8 cellular contexts compared by ENCODE assay signal in the genomic region with DNA sequence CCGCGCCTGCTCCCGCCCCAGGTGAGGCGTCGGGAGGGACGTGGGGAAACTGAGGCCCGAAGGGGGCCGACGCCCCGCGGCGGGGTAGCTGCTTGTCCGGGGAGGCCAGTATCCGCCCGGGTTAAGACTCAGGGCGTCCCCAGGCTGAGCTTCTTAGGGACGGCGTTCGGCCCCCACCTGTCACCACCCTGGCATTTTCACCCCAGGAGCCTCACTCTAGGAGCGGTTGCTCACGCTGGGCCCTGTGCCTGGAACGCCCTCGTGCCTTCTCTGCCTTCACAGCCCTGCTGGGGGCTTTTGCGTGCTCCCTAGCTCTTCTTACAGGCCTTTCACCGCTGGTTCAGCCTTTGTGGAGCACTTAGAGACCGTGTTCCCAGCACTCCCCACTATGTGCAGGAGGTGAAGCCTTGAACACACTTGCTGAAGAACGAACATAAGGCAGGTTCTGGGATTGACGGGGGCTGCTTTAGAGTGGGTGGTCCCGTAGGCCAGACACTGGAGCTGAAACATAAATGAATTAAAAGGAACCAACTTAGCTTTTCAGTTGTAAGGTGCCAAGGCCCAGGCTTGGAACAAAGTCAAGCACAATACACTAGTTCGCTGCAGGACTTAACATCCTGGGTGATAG. TPM values are rescaled to one million over a fixed set of nuclear protein-coding genes. Genes with fewer than 3 reads are reported as not detected.
DNase-seq lines count a peak whose midpoint lies in the region; ATAC-seq and TF ChIP-seq lines count a peak whose summit lies in the region.

No MANE protein-coding gene starts in this region.

- peak; percentile 14 for ATAC-seq in GM19467 (IDR thresholded peaks at IDR 0.05; ENCODE audit: unreplicated experiment)

- peaks cover 0 to 2% (median 0%) of the 10 kb centered on the region in 3 donors for H3K9me3 Mint-ChIP-seq in IgD-negative memory B cell

- H3K27me3 ChIP-seq in colonic mucosa (no peaks in the 10 kb centered on the region), liver (ENCODE audit: control insufficient read depth in 4 of 4, insufficient read depth in 4 of 4, low read length in 3 of 4) (no peaks in the 10 kb centered on the region)

- H3K9me3 ChIP-seq in colonic mucosa (no peaks in the 10 kb centered on the region), liver (ENCODE audit: control insufficient read depth in 4 of 4, low read length in 3 of 4) (no peaks in the 10 kb centered on the region)

- peak overlapping the region; percentile 92 to 100 (median 96) for H3K27ac Mint-ChIP-seq in IgD-negative memory B cell

- H3K36me3 Mint-ChIP-seq in IgD-negative memory B cell = no peaks in the 10 kb centered on the region

- peak; percentile 64 for DNase-seq in activated CD4-positive, CD25-positive, alpha-beta regulatory T cell treated with anti-CD3 and anti-CD28 coated beads, Interleukin-2, amount 50 U/mL, for 72 hours
- DNase-seq in colonic mucosa = peak; percentile 48
- peak; percentile 41 for DNase-seq in stimulated activated CD8-positive, alpha-beta memory T cell treated with anti-CD3 and anti-CD28 coated beads, Interleukin-12 subunit alpha, Interleukin-12 subunit beta, amount 100 ng/mL, for 4 hours (ENCODE audit: low read depth)
- no peak for DNase-seq in NCI-H2029 (lab: John Stamatoyannopoulos, UW)

- peak overlapping the region; percentile 86 to 99 (median 94) for H3K4me3 Mint-ChIP-seq in IgD-negative memory B cell

- H3K9ac ChIP-seq in colonic mucosa (ENCODE audit: low read depth in 2 of 2, low read length in 2 of 2) (peak overlapping the region; percentile 80 to 88), liver (ENCODE audit: low read depth in 1 of 2, low read length in 2 of 2) (peak overlapping the region; percentile 49 to 92)

- intact Hi-C loops in colonic mucosa (cut with DNase I) = no loop called here

- no peaks in the 10 kb centered on the region for H3K27me3 Mint-ChIP-seq in IgD-negative memory B cell

- TF ChIP-seq RAD21 in liver (IDR thresholded peaks at IDR 0.05) = no peak

- H3K27ac ChIP-seq in C4-2B (peak overlapping the region; percentile 76), colonic mucosa (peak overlapping the region; percentile 80), liver (ENCODE audit: low read depth in 1 of 2, low read length in 2 of 2) (peak overlapping the region; percentile 76 to 91)

- no peaks in the 10 kb centered on the region for H3K36me3 ChIP-seq in colonic mucosa
- no peaks in the 10 kb centered on the region for H3K36me3 ChIP-seq in liver (ENCODE audit: control insufficient read depth in 4 of 4, insufficient read depth in 3 of 4, low read depth in 1 of 4, low read length in 3 of 4)

- WGBS in liver = 5% methylated on average over 30 of the region's 30 CpGs

- H3K4me3 ChIP-seq in colonic mucosa (peak overlapping the region; percentile 83), liver (ENCODE audit: low read depth in 1 of 3, low read length in 3 of 3) (peak overlapping the region; percentile 80 to 91 (median 87))

- no peak for TF ChIP-seq CTCF in C4-2B (conservative IDR thresholded peaks at IDR 0.05)
- no peak for TF ChIP-seq CTCF in colonic mucosa (IDR thresholded peaks at IDR 0.05)
- TF ChIP-seq CTCF in liver (IDR thresholded peaks at IDR 0.05; ENCODE audit: low read depth, low read length, missing input control) = no peak

- H3K4me1 Mint-ChIP-seq in IgD-negative memory B cell = peaks cover 31 to 46% (median 33%) of the 10 kb centered on the region in 3 donors

- H3K4me1 ChIP-seq in colonic mucosa (peaks cover 7% of the 10 kb centered on the region), liver (ENCODE audit: control insufficient read depth in 4 of 4, insufficient read depth in 4 of 4, low read length in 3 of 4) (peaks cover 4 to 49% (median 37%) of the 10 kb centered on the region in 4 donors)

TF ChIP-seq in liver, 16 proteins besides CTCF, POLR2A, EP300 and RAD21:
- TF ChIP-seq, protein P1, sequence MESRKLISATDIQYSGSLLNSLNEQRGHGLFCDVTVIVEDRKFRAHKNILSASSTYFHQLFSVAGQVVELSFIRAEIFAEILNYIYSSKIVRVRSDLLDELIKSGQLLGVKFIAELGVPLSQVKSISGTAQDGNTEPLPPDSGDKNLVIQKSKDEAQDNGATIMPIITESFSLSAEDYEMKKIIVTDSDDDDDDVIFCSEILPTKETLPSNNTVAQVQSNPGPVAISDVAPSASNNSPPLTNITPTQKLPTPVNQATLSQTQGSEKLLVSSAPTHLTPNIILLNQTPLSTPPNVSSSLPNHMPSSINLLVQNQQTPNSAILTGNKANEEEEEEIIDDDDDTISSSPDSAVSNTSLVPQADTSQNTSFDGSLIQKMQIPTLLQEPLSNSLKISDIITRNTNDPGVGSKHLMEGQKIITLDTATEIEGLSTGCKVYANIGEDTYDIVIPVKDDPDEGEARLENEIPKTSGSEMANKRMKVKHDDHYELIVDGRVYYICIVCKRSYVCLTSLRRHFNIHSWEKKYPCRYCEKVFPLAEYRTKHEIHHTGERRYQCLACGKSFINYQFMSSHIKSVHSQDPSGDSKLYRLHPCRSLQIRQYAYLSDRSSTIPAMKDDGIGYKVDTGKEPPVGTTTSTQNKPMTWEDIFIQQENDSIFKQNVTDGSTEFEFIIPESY (IDR thresholded peaks at IDR 0.05) = no peak
- no peak for TF ChIP-seq FOXA1 (IDR thresholded peaks at IDR 0.05)

RNA-seq across cellular contexts. Expression of gene ZNF839, which starts 0.6 kb away (rescaled TPM):
- polyA plus RNA-seq in IgD-negative memory B cell (5.3 TPM), liver (1 to 10 TPM; 3.1 to 3.3 TPM)
- total RNA-seq in colonic mucosa (10 to 100 TPM in 1 of 2 donors, 1 to 10 TPM in 1; 7.2 to 11.0 TPM), liver (1 to 10 TPM; 5.3 to 5.6 TPM)

RNA-seq across cellular contexts. Expression of gene MOK, which starts 15.2 kb away (rescaled TPM):
- polyA plus RNA-seq in IgD-negative memory B cell = 0.43 TPM
- 1 to 10 TPM; 4.8 to 6.9 TPM for total RNA-seq in colonic mucosa
- 1 to 10 TPM; 2.4 to 6.4 TPM for total RNA-seq in liver
- 1 to 10 TPM; 2.8 to 2.9 TPM for polyA plus RNA-seq in liver

RNA-seq across cellular contexts. Expression of gene CINP, which starts 42.5 kb away (rescaled TPM):
- polyA plus RNA-seq in IgD-negative memory B cell (39.5 TPM), liver (10 to 100 TPM; 30.3 to 34.6 TPM)
- total RNA-seq in colonic mucosa (10 to 100 TPM; 29.5 to 43.2 TPM), liver (10 to 100 TPM; 25.1 to 30.1 TPM)

RNA-seq across cellular contexts. Expression of gene TECPR2, which starts 42.6 kb away (rescaled TPM):
- polyA plus RNA-seq in IgD-negative memory B cell (3.2 TPM), liver (1 to 10 TPM; 2.0 to 4.1 TPM)
- total RNA-seq in colonic mucosa (10 to 100 TPM; 16.5 to 18.2 TPM), liver (10 to 100 TPM in 1 of 2 donors, 1 to 10 TPM in 1; 6.3 to 12.6 TPM)
